Comparison of ENCODE assay signal across 1 cellular context in genomic region chr18:77077836-77078456, GRCh38.
TF ChIP-seq lines count a peak whose summit lies in the region.

No MANE protein-coding gene starts in this region.

TF ChIP-seq in K562, 482 proteins besides CTCF, POLR2A, EP300 and RAD21 (continued from another document and continues in another):
- no peak for TF ChIP-seq CUX1 (CRISPR knock-in tag; IDR thresholded peaks at IDR 0.05)
- TF ChIP-seq NR2F6 (CRISPR knock-in tag; IDR thresholded peaks at IDR 0.05), result no peak
- TF ChIP-seq NCOA4 (IDR thresholded peaks at IDR 0.05; ENCODE audit: partially characterized antibody), result no peak
- TF ChIP-seq ZNF644 (tag; IDR thresholded peaks at IDR 0.05; ENCODE audit: low read depth), result no peak
- TF ChIP-seq TAF1 (IDR thresholded peaks at IDR 0.05; ENCODE audit: control insufficient read depth, extremely low read depth, insufficient read depth, low read length, severe bottlenecking), result no peak
- TF ChIP-seq CBFB (CRISPR knock-in tag; IDR thresholded peaks at IDR 0.05), result no peak
- no peak for TF ChIP-seq PTRF (tag; IDR thresholded peaks at IDR 0.05)
- no peak for TF ChIP-seq KLF13 (tag; IDR thresholded peaks at IDR 0.05; ENCODE audit: borderline replicate concordance, low read depth)
- no peak for TF ChIP-seq TGIF2 (CRISPR knock-in tag; IDR thresholded peaks at IDR 0.05)
- TF ChIP-seq FOSL1 (tag; conservative IDR thresholded peaks at IDR 0.05), result peak; percentile 79
- TF ChIP-seq TFAP4 (CRISPR knock-in tag; IDR thresholded peaks at IDR 0.05; ENCODE audit: borderline replicate concordance), result peak; percentile 14; the same call in 1 of the 2 replicates
- TF ChIP-seq ZNF586 (CRISPR knock-in tag; conservative IDR thresholded peaks at IDR 0.05), result no peak
- no peak; the same call in 1 of the 2 replicates for TF ChIP-seq DMBX1 (CRISPR knock-in tag; IDR thresholded peaks at IDR 0.05; ENCODE audit: borderline replicate concordance)
- TF ChIP-seq PRDM10 (IDR thresholded peaks at IDR 0.05; ENCODE audit: partially characterized antibody), result no peak
- peak; percentile 56 for TF ChIP-seq CBFA2T3 (IDR thresholded peaks at IDR 0.05)
- TF ChIP-seq POLR2AphosphoS5 (IDR thresholded peaks at IDR 0.05; ENCODE audit: control insufficient read depth, insufficient read depth, low read depth, low read length), result no peak
- no peak for TF ChIP-seq ZBTB8A (IDR thresholded peaks at IDR 0.05; ENCODE audit: partially characterized antibody)
- TF ChIP-seq VEZF1 (CRISPR knock-in tag; IDR thresholded peaks at IDR 0.05), result peak; percentile 44
- no peak for TF ChIP-seq KHSRP (IDR thresholded peaks at IDR 0.05)
- peak; percentile 19; the same call in 1 of the 2 replicates for TF ChIP-seq TCF3 (CRISPR knock-in tag; IDR thresholded peaks at IDR 0.05)
- TF ChIP-seq TOE1 (IDR thresholded peaks at IDR 0.05; ENCODE audit: borderline replicate concordance), result no peak
- no peak for TF ChIP-seq TOE1 (CRISPR knock-in tag; IDR thresholded peaks at IDR 0.05; ENCODE audit: borderline replicate concordance, low read depth)
- no peak for TF ChIP-seq PHTF2 (CRISPR knock-in tag; IDR thresholded peaks at IDR 0.05)
- TF ChIP-seq ATF3 (IDR thresholded peaks at IDR 0.05), result peak; percentile 30; the same call in 1 of the 2 replicates
- no peak for TF ChIP-seq ATF3 (CRISPR knock-in tag; conservative IDR thresholded peaks at IDR 0.05)
- no peak for TF ChIP-seq ETS1 (conservative IDR thresholded peaks at IDR 0.05; ENCODE audit: control insufficient read depth, low read depth, low read length)
- no peak for TF ChIP-seq HDAC6 (IDR thresholded peaks at IDR 0.05; ENCODE audit: low read depth, low read length)
- no peak for TF ChIP-seq SRSF7 (optimal IDR thresholded peaks at IDR 0.05; ENCODE audit: low read depth, low read length)
- TF ChIP-seq ELF1 (tag; IDR thresholded peaks at IDR 0.05), result no peak
- TF ChIP-seq NR0B1 (IDR thresholded peaks at IDR 0.05; ENCODE audit: partially characterized antibody), result no peak
- TF ChIP-seq TAF9B (IDR thresholded peaks at IDR 0.05; ENCODE audit: partially characterized antibody), result no peak
- TF ChIP-seq TAL1 (IDR thresholded peaks at IDR 0.05), result peak; percentile 21; the same call in 1 of the 2 replicates
- no peak for TF ChIP-seq PCBP1 (IDR thresholded peaks at IDR 0.05; ENCODE audit: low read depth, low read length, poor library complexity, severe bottlenecking)
- TF ChIP-seq ZNF165 (CRISPR knock-in tag; IDR thresholded peaks at IDR 0.05; ENCODE audit: borderline replicate concordance), result no peak
- TF ChIP-seq SUPT5H (IDR thresholded peaks at IDR 0.05), result no peak
- TF ChIP-seq NBN (IDR thresholded peaks at IDR 0.05; ENCODE audit: low read depth), result no peak
- TF ChIP-seq PTBP1 (IDR thresholded peaks at IDR 0.05; ENCODE audit: low read depth, low read length), result no peak
- no peak for TF ChIP-seq ZNF561 (CRISPR knock-in tag; conservative IDR thresholded peaks at IDR 0.05)
- TF ChIP-seq MXD1 (CRISPR knock-in tag; IDR thresholded peaks at IDR 0.05; ENCODE audit: borderline replicate concordance, poor library complexity, severe bottlenecking), result no peak
- TF ChIP-seq ZFP1 (CRISPR knock-in tag; IDR thresholded peaks at IDR 0.05), result no peak
- no peak for TF ChIP-seq UBTF (IDR thresholded peaks at IDR 0.05; ENCODE audit: borderline replicate concordance in 1 of 2, low read depth in 2 of 2, low read length in 2 of 2)
- no peak for TF ChIP-seq KDM2B (CRISPR knock-in tag; IDR thresholded peaks at IDR 0.05)
- no peak for TF ChIP-seq ZFP36 (IDR thresholded peaks at IDR 0.05; ENCODE audit: low read depth, low read length, partially characterized antibody)
- no peak for TF ChIP-seq NCOR1 (IDR thresholded peaks at IDR 0.05)
- no peak for TF ChIP-seq ZSCAN32 (CRISPR knock-in tag; IDR thresholded peaks at IDR 0.05)
- peak; percentile 32; the same call in 1 of the 2 replicates for TF ChIP-seq CBFA2T2 (conservative IDR thresholded peaks at IDR 0.05)
- no peak for TF ChIP-seq PHF8 (IDR thresholded peaks at IDR 0.05; ENCODE audit: borderline replicate concordance, low read length)
